17 cellular contexts compared by ENCODE assay signal in genomic region chr2:138147796-138148195, GRCh38.
DNase-seq lines count a peak whose midpoint lies in the region; ATAC-seq, FAIRE-seq and TF ChIP-seq lines count a peak whose summit lies in the region.
"Had no signal": no experiment of that assay in that cellular context is flagged by ENCODE, and none has a peak within 500 bp of the region (broad histone marks: within the 10 kb centered on the region; RNA-seq: fewer than 3 reads in every experiment).

No MANE protein-coding gene starts in this region.

- no peaks in the 10 kb centered on the region for H3K27me3 ChIP-seq in cardiac muscle cell
- no peaks in the 10 kb centered on the region for H3K27me3 ChIP-seq in heart right ventricle
- H3K27me3 ChIP-seq in bronchial epithelial cell (ENCODE audit: control insufficient read depth, insufficient read depth, low read length) = no peaks in the 10 kb centered on the region
- no peaks in the 10 kb centered on the region for H3K27me3 ChIP-seq in pancreas
- H3K27me3 ChIP-seq: BLaER1 treated with 17β-estradiol and CSF1 and Interleukin-3, amounts not matched to agents 10 nM and 100 nM had no signal

- no peaks in the 10 kb centered on the region for H3K36me3 ChIP-seq in cardiac muscle cell
- peaks cover 0 to 3% (median 0%) of the 10 kb centered on the region in 9 donors for H3K36me3 ChIP-seq in heart right ventricle
- H3K36me3 ChIP-seq in bronchial epithelial cell (ENCODE audit: control insufficient read depth, insufficient read depth, low read length) = no peaks in the 10 kb centered on the region
- H3K36me3 ChIP-seq in pancreas = no peaks in the 10 kb centered on the region
- H3K36me3 ChIP-seq: BLaER1 treated with 17β-estradiol and CSF1 and Interleukin-3, amounts not matched to agents 10 nM and 100 nM had no signal

- H3K4me3 ChIP-seq in cardiac muscle cell (no peak overlapping the region), heart right ventricle (no peak overlapping the region), bronchial epithelial cell (ENCODE audit: low read depth, low read length) (no peak overlapping the region), pancreas (no peak overlapping the region)
- H3K4me3 ChIP-seq: BLaER1 treated with 17β-estradiol and CSF1 and Interleukin-3, amounts not matched to agents 10 nM and 100 nM had no signal

- no peak for TF ChIP-seq CTCF in cardiac muscle cell (IDR thresholded peaks at IDR 0.05; ENCODE audit: low read depth, low read length)
- no peak for TF ChIP-seq CTCF in heart right ventricle (IDR thresholded peaks at IDR 0.05)
- TF ChIP-seq CTCF in bronchial epithelial cell (IDR thresholded peaks at IDR 0.05; ENCODE audit: insufficient read depth, low read length, severe bottlenecking) = no peak
- TF ChIP-seq CTCF in pancreas (IDR thresholded peaks at IDR 0.05) = no peak
- no peak for TF ChIP-seq CTCF in GM10266 (IDR thresholded peaks at IDR 0.05; ENCODE audit: control insufficient read depth, insufficient read depth, low read depth, missing control alignments)

- H3K27ac ChIP-seq in cardiac muscle cell = no peak overlapping the region
- H3K27ac ChIP-seq in heart right ventricle = no peak overlapping the region
- no peak overlapping the region for H3K27ac ChIP-seq in pancreas
- H3K27ac ChIP-seq: BLaER1 treated with 17β-estradiol and CSF1 and Interleukin-3, amounts not matched to agents 10 nM and 100 nM had no signal

- H3K9me3 ChIP-seq in cardiac muscle cell (ENCODE audit: low read depth) (peaks cover 3% of the 10 kb centered on the region), heart right ventricle (no peaks in the 10 kb centered on the region), pancreas (no peaks in the 10 kb centered on the region)
- H3K9me3 ChIP-seq: BLaER1 treated with 17β-estradiol and CSF1 and Interleukin-3, amounts not matched to agents 10 nM and 100 nM had no signal

- no peak for ATAC-seq in heart right ventricle
- peak; percentile 77 to 91 (median 87) for ATAC-seq in pancreas
- ATAC-seq: SK-N-SH treated with all-trans-retinoic acid at 6 μM for 48 hours had no signal

- DNase-seq in DMS79 treated with DMSO at 0.1 percent for 48 hours (lab: John Stamatoyannopoulos, UW) = peak; percentile 9
- DNase-seq in DMS79 (lab: John Stamatoyannopoulos, UW) = no peak
- DNase-seq in cardiac muscle cell (ENCODE audit: low read depth in 1 of 2, low spot score in 1 of 2) = peak; percentile 13 to 37
- no peak for DNase-seq in heart right ventricle
- peak; percentile 37 for DNase-seq in bronchial epithelial cell (ENCODE audit: low read depth)
- DNase-seq in pancreas = peak in 4 of 6 donors; percentile 35 to 63 (median 58)
- DNase-seq in HT-29 (ENCODE audit: low spot score) = no peak
- no peak for DNase-seq in GM10266 (ENCODE audit: extremely low spot score)
- DNase-seq: 8988T; CD4-positive, alpha-beta memory T cell; EL; H7; NCI-H1436; NCI-H187 treated with DMSO at 0.1 percent for 48 hours; NK-92 treated with Interleukin-12 subunit alpha and Interleukin-12 subunit beta, amount 100 ng/mL, for 24 hours had no signal

- FAIRE-seq in bronchial epithelial cell (lab: Jason Lieb, UNC) (no peak), pancreas (lab: Jason Lieb, UNC) (no peak)

- intact Hi-C loops in heart right ventricle (cut with DNase I) = no loop called here
- intact Hi-C loops in pancreas (cut with DNase I) = no loop called here

- 52 to 63% methylated on average over 2 of the region's 2 CpGs for WGBS in heart right ventricle, 2 donors
- WGBS in pancreas, 2 donors = 36 to 44% methylated on average over 2 of the region's 2 CpGs

- H3K4me1 ChIP-seq in cardiac muscle cell (ENCODE audit: low read depth) (peaks cover 9% of the 10 kb centered on the region), heart right ventricle (no peaks in the 10 kb centered on the region), pancreas (no peaks in the 10 kb centered on the region)
- H3K4me1 ChIP-seq: BLaER1 treated with 17β-estradiol and CSF1 and Interleukin-3, amounts not matched to agents 10 nM and 100 nM had no signal

Comparison
In these comparisons a context has a peak if more than half of its experiments do, and no peak if none do; other contexts are left out.
1. DNase-seq: peak in DMS79 treated with DMSO at 0.1 percent for 48 hours (single experiment), cardiac muscle cell (2 of 2), bronchial epithelial cell (single experiment) and pancreas (4 of 6); none in DMS79 (single experiment), heart right ventricle (0 of 2), HT-29 (single experiment) and GM10266 (single experiment).
2. ATAC-seq: peak in pancreas (4 of 4); none in heart right ventricle (0 of 8).